Comparison of ENCODE assay signal across 1 cellular context in the genomic region with DNA sequence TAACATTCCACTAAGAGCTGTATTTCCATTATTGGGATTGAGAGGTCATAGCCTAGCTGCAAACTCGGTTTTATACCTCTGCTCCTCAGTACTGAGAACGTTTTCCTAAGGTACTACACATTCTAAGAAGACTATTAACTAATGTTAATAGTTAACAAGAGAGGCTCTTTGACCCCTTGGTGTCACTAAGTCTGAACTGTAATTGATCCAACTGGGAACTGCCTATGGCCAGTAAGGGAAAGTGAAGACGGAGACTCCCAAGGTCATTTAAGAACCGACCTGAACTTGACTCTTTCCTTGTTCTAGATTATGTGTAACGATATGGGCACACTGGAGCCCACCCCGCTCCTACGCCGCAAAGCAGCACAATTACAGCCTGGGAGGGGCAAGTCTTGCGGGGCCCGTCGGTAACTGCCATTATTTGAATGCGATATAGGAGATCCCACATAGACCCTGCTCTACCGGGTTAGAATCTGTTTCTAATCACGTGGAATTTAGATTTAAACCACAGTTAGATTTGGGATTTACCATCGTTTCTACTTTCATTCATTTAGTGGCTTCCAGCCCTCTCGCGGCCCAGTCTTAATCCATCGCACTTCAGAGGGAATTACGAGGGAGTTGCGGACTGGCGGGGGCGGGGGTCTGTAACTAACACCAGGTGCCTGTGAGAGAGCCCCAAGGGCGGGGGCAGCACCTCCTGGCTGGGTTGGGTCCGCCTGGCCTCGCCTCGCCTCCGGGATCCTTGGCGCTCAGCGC.
TF ChIP-seq lines count a peak whose summit lies in the region.

No MANE protein-coding gene starts in this region.

TF ChIP-seq in IMR-90, 13 proteins besides CTCF, POLR2A, EP300 and RAD21 (continued from another document):
- TF ChIP-seq USF2 (IDR thresholded peaks at IDR 0.05; ENCODE audit: low read depth, low read length) (no peak), MAZ (IDR thresholded peaks at IDR 0.05; ENCODE audit: borderline replicate concordance, low read depth, low read length) (no peak), RCOR1 (IDR thresholded peaks at IDR 0.05; ENCODE audit: insufficient replicate concordance, low read length) (no peak), SMC3 (IDR thresholded peaks at IDR 0.05; ENCODE audit: low read depth, low read length) (no peak)
